In genomic region chr22:32677876-32678275, GRCh38 we compare ENCODE assay signal across 1 cellular context.
TF ChIP-seq lines count a peak whose summit lies in the region.

No MANE protein-coding gene starts in this region.

TF ChIP-seq in IMR-90, 13 proteins besides CTCF, POLR2A, EP300 and RAD21 (continued from another document):
- TF ChIP-seq RFX5 (IDR thresholded peaks at IDR 0.05; ENCODE audit: low read depth, low read length), result no peak
- TF ChIP-seq CHD1 (IDR thresholded peaks at IDR 0.05; ENCODE audit: low read depth, low read length), result no peak
